ENCODE assay signal across 13 cellular contexts in the genomic region with DNA sequence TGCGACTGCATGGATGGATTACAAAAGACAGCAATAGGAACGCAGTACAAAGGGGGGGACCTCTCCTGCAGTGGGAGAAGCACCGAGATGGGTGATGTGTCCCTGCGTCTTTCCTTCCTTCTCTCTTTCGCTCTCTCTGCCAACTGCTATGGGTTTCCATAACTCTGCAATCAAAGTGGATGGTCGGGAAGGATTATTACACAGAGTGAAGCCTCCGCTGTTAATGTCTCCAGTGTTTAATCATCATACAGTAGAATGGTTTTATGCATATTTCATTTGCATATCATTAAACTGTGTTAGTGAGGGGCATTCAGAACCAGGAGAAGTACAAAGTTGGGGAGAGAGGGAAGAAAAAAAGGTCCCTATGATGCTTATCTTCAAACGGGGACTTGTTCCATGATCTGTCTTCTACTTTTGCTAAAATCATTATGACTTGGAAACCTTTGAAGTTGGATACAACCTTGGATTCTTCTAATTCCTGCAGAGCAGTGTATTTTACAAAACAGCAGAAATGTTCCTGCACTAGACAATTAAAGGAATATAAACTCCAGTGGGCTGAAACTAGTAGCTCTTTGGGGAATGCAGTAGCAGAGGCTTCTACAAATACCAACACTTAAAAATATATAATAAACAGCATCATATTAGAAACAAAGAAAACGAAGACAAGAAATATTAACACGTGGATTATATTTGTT.
"Had no signal": no experiment of that assay in that cellular context is flagged by ENCODE, and none has a peak within 500 bp of the region (broad histone marks: within the 10 kb centered on the region; RNA-seq: fewer than 3 reads in every experiment).

No MANE protein-coding gene starts in this region.

- DNase-seq: activated CD4-positive, alpha-beta T cell treated with anti-CD3 and anti-CD28 coated beads, Interleukin-2, amount 10 ng/mL, durations not matched to agents 24 days and 14 days; activated naive CD4-positive, alpha-beta T cell treated with anti-CD3 and anti-CD28 coated beads for 36 hours; brain microvascular endothelial cell; foreskin keratinocyte; heart right ventricle; left ventricle myocardium inferior; mesenchymal stem cell; nephron progenitor cell; pancreas; small intestine had no signal

- H3K4me3 ChIP-seq: heart right ventricle, left ventricle myocardium inferior, pancreas, right atrium auricular region, tibial nerve, vagina had no signal

- H3K27ac ChIP-seq: brain microvascular endothelial cell, foreskin keratinocyte, heart right ventricle, left ventricle myocardium inferior, pancreas, right atrium auricular region, tibial nerve, vagina had no signal
